Comparison of ENCODE assay signal across 9 cellular contexts in genomic region chr4:52721968-52722814, GRCh38.
DNase-seq lines count a peak whose midpoint lies in the region; ATAC-seq lines count a peak whose summit lies in the region.
"Had no signal": no experiment of that assay in that cellular context is flagged by ENCODE, and none has a peak within 500 bp of the region (broad histone marks: within the 10 kb centered on the region; RNA-seq: fewer than 3 reads in every experiment).

No MANE protein-coding gene starts in this region.

- no peaks in the 10 kb centered on the region for H3K79me2 ChIP-seq in ACC112 (ENCODE audit: control insufficient read depth, insufficient read depth, low read length, unreplicated experiment)

- peak; percentile 94 for ATAC-seq in GM18868 (IDR thresholded peaks at IDR 0.05; ENCODE audit: unreplicated experiment)
- ATAC-seq in HG03108 (IDR thresholded peaks at IDR 0.05; ENCODE audit: unreplicated experiment) = peak; percentile 97
- peak; percentile 98 to 99 for ATAC-seq in activated CD4-positive, CD25-positive, alpha-beta regulatory T cell treated with anti-CD3 and anti-CD28 coated beads, Interleukin-2, amount 50 U/mL, for 24 hours

- peak; percentile 94 for DNase-seq in NCI-H2227 (lab: John Stamatoyannopoulos, UW; ENCODE audit: unreplicated experiment)
- DNase-seq in cerebellar nuclear complex (lab: John Stamatoyannopoulos, UW) = peak; percentile 80 to 88
- DNase-seq in islet precursor cell = peak; percentile 99
- DNase-seq in stimulated activated CD4-positive, alpha-beta T cell treated with anti-CD3 and anti-CD28 coated beads, Interleukin-12 subunit alpha, Interleukin-12 subunit beta, amount 100 ng/mL, for 4 hours = peak; percentile 85

- peak overlapping the region; percentile 86 for H3K4me3 ChIP-seq in ACC112 (ENCODE audit: low read depth, low read length)
- H3K4me3 ChIP-seq: HAP-1 had no signal

- peak overlapping the region; percentile 94 for H2AFZ ChIP-seq in ACC112 (ENCODE audit: low read length, unreplicated experiment)

- no peaks in the 10 kb centered on the region for H3K4me1 ChIP-seq in ACC112 (ENCODE audit: control insufficient read depth, insufficient read depth, low read length, unreplicated experiment)

- no peaks in the 10 kb centered on the region for H3K27me3 ChIP-seq in ACC112 (ENCODE audit: insufficient read depth, low read length)

- 0 out of 2 replicates have a peak, but pooled peaks cover 3% of the 10 kb centered on the region for H3K36me3 ChIP-seq in ACC112 (ENCODE audit: insufficient read depth, low read length)

- H3K27ac ChIP-seq in ACC112 (ENCODE audit: low read depth, low read length) = no peak overlapping the region
